In genomic region chr19:5713228-5713627, GRCh38 we compare ENCODE assay signal across 35 cellular contexts. TPM values are rescaled to one million over a fixed set of nuclear protein-coding genes. Genes with fewer than 3 reads are reported as not detected.
"Had no signal": no experiment of that assay in that cellular context is flagged by ENCODE, and none has a peak within 500 bp of the region (broad histone marks: within the 10 kb centered on the region; RNA-seq: fewer than 3 reads in every experiment).

No MANE protein-coding gene starts in this region.

- H3K27ac ChIP-seq: ascending aorta, cardiac muscle cell, VCaP had no signal

- H3K27me3 Mint-ChIP-seq: activated B cell treated with CpG ODN at 0.5 μM for 24 hours; activated CD4-positive, alpha-beta memory T cell treated with anti-CD3 and anti-CD28 coated beads for 36 hours; activated CD4-positive, alpha-beta T cell treated with anti-CD3 and anti-CD28 coated beads, Interleukin-2, amount 10 ng/mL, durations not matched to agents 24 days and 14 days; activated CD8-positive, alpha-beta T cell treated with anti-CD3 and anti-CD28 coated beads for 36 hours; activated naive CD4-positive, alpha-beta T cell treated with anti-CD3 and anti-CD28 coated beads, Interleukin-2, amount 10 ng/mL, durations not matched to agents 7 days and 5 days; activated naive CD4-positive, alpha-beta T cell treated with anti-CD3 and anti-CD28 coated beads, Interleukin-2, amount 50 U/mL, for 24 hours; activated naive CD8-positive, alpha-beta T cell; activated T-helper 17 cell treated with anti-CD3 and anti-CD28 coated beads, Interleukin-2, amount 50 U/mL, for 72 hours had no signal

- H3K4me3 Mint-ChIP-seq: activated B cell treated with CpG ODN at 0.5 μM for 24 hours; activated CD4-positive, alpha-beta memory T cell treated with anti-CD3 and anti-CD28 coated beads for 36 hours; activated CD4-positive, alpha-beta T cell treated with anti-CD3 and anti-CD28 coated beads, Interleukin-2, amount 10 ng/mL, durations not matched to agents 24 days and 14 days; activated CD8-positive, alpha-beta T cell treated with anti-CD3 and anti-CD28 coated beads for 36 hours; activated naive CD4-positive, alpha-beta T cell treated with anti-CD3 and anti-CD28 coated beads, Interleukin-2, amount 10 ng/mL, durations not matched to agents 7 days and 5 days; activated naive CD4-positive, alpha-beta T cell treated with anti-CD3 and anti-CD28 coated beads, Interleukin-2, amount 50 U/mL, for 24 hours; activated naive CD8-positive, alpha-beta T cell; activated T-cell treated with anti-CD3 and anti-CD28 coated beads, Interleukin-2, amount 50 U/mL, for 4 hours; activated T-cell treated with anti-CD3 and anti-CD28 coated beads, Interleukin-2, amount 50 U/mL, for 72 hours; activated T-helper 1 cell treated with anti-CD3 and anti-CD28 coated beads, Interleukin-12 subunit alpha, Interleukin-12 subunit beta, Interleukin-2, Interleukin-4 antibody, amounts not matched to agents 30 ng/mL and 10 ng/mL and 1 ng/mL, durations not matched to agents 14 hours and 24 hours and 36 hours; activated T-helper 17 cell treated with anti-CD3 and anti-CD28 coated beads, Interleukin-2, amount 50 U/mL, for 72 hours; brain; T-helper 1 cell treated with Interleukin-12 subunit alpha and Interleukin-12 subunit beta and Interleukin-4 antibody, amounts not matched to agents 30 μg/mL and 1 μg/mL, for 36 hours; T-helper 2 cell treated with Interferon-gamma antibody and Interleukin-4, amounts not matched to agents 5 μg/mL and 100 μg/mL, for 36 hours had no signal

- H3K27ac Mint-ChIP-seq: activated B cell treated with CpG ODN at 0.5 μM for 24 hours; activated CD8-positive, alpha-beta T cell treated with anti-CD3 and anti-CD28 coated beads for 36 hours; activated naive CD4-positive, alpha-beta T cell treated with anti-CD3 and anti-CD28 coated beads, Interleukin-2, amount 10 ng/mL, durations not matched to agents 7 days and 5 days; activated naive CD4-positive, alpha-beta T cell treated with anti-CD3 and anti-CD28 coated beads, Interleukin-2, amount 50 U/mL, for 24 hours; activated naive CD8-positive, alpha-beta T cell; activated T-cell treated with anti-CD3 and anti-CD28 coated beads, Interleukin-2, amount 50 U/mL, for 72 hours; activated T-helper 1 cell treated with anti-CD3 and anti-CD28 coated beads, Interleukin-12 subunit alpha, Interleukin-12 subunit beta, Interleukin-2, Interleukin-4 antibody, amounts not matched to agents 30 ng/mL and 10 ng/mL and 1 ng/mL, durations not matched to agents 14 hours and 24 hours and 36 hours; activated T-helper 17 cell treated with anti-CD3 and anti-CD28 coated beads, Interleukin-2, amount 50 U/mL, for 72 hours; T-helper 1 cell treated with Interleukin-12 subunit alpha and Interleukin-12 subunit beta and Interleukin-4 antibody, amounts not matched to agents 30 μg/mL and 1 μg/mL, for 36 hours; T-helper 2 cell treated with Interferon-gamma antibody and Interleukin-4, amounts not matched to agents 5 μg/mL and 100 μg/mL, for 36 hours had no signal

- H3K4me3 ChIP-seq: ascending aorta, cardiac muscle cell had no signal

- ATAC-seq: activated CD8-positive, alpha-beta T cell treated with anti-CD3 and anti-CD28 coated beads for 36 hours; activated T-cell treated with anti-CD3 and anti-CD28 coated beads, Interleukin-2, amount 50 U/mL, for 4 hours; activated T-cell treated with anti-CD3 and anti-CD28 coated beads, Interleukin-2, amount 50 U/mL, for 72 hours; activated T-helper 17 cell treated with anti-CD3 and anti-CD28 coated beads, Interleukin-2, amount 50 U/mL, for 72 hours had no signal

- H3K27me3 ChIP-seq: ascending aorta, cardiac muscle cell had no signal

- H3K9me3 ChIP-seq: ascending aorta had no signal

- DNase-seq: activated B cell treated with CpG ODN at 0.5 μM for 24 hours; activated CD4-positive, alpha-beta memory T cell treated with anti-CD3 and anti-CD28 coated beads for 36 hours; activated CD4-positive, alpha-beta T cell treated with anti-CD3 and anti-CD28 coated beads for 4 hours; activated CD4-positive, alpha-beta T cell treated with anti-CD3 and anti-CD28 coated beads, Interleukin-2, amount 10 ng/mL, durations not matched to agents 24 days and 14 days; activated CD4-positive, alpha-beta T cell treated with anti-CD3 and anti-CD28 coated beads, Interleukin-2, amount 50 U/mL, for 1 hour; activated CD4-positive, alpha-beta T cell treated with anti-CD3 and anti-CD28 coated beads, Interleukin-2, amount 50 U/mL, for 4 hours; activated CD4-positive, CD25-positive, alpha-beta regulatory T cell treated with anti-CD3 and anti-CD28 coated beads, Interleukin-2, amount 50 U/mL, for 72 hours; activated CD8-positive, alpha-beta memory T cell treated with anti-CD3 and anti-CD28 coated beads, Interleukin-2, amount 50 U/mL, for 4 hours; activated CD8-positive, alpha-beta T cell treated with anti-CD3 and anti-CD28 coated beads for 36 hours; activated gamma-delta T cell; activated naive CD4-positive, alpha-beta T cell treated with anti-CD3 and anti-CD28 coated beads, Interleukin-2, amount 10 ng/mL, durations not matched to agents 7 days and 5 days; activated naive CD4-positive, alpha-beta T cell treated with Interleukin-2 at 50 U/mL for 16 hours; activated T-cell treated with anti-CD3 and anti-CD28 coated beads for 4 hours; activated T-cell treated with anti-CD3 and anti-CD28 coated beads, Interleukin-2, amount 50 U/mL, for 1 hour; activated T-cell treated with anti-CD3 and anti-CD28 coated beads, Interleukin-2, amount 50 U/mL, for 4 hours; activated T-cell treated with anti-CD3 and anti-CD28 coated beads, Interleukin-2, amount 50 U/mL, for 72 hours; amygdala; anterior cingulate cortex; caudate nucleus; SW 1271; T-helper 1 cell; T-helper 2 cell; T-helper 9 cell had no signal

- H3K9me3 Mint-ChIP-seq: activated B cell treated with CpG ODN at 0.5 μM for 24 hours; activated CD4-positive, alpha-beta memory T cell treated with anti-CD3 and anti-CD28 coated beads for 36 hours; activated CD4-positive, alpha-beta T cell treated with anti-CD3 and anti-CD28 coated beads, Interleukin-2, amount 10 ng/mL, durations not matched to agents 24 days and 14 days; activated CD8-positive, alpha-beta T cell treated with anti-CD3 and anti-CD28 coated beads for 36 hours; activated naive CD4-positive, alpha-beta T cell treated with anti-CD3 and anti-CD28 coated beads, Interleukin-2, amount 10 ng/mL, durations not matched to agents 7 days and 5 days; activated naive CD4-positive, alpha-beta T cell treated with anti-CD3 and anti-CD28 coated beads, Interleukin-2, amount 50 U/mL, for 24 hours; activated T-cell treated with anti-CD3 and anti-CD28 coated beads, Interleukin-2, amount 50 U/mL, for 4 hours; activated T-cell treated with anti-CD3 and anti-CD28 coated beads, Interleukin-2, amount 50 U/mL, for 72 hours; activated T-helper 1 cell treated with anti-CD3 and anti-CD28 coated beads, Interleukin-12 subunit alpha, Interleukin-12 subunit beta, Interleukin-2, Interleukin-4 antibody, amounts not matched to agents 30 ng/mL and 10 ng/mL and 1 ng/mL, durations not matched to agents 14 hours and 24 hours and 36 hours; activated T-helper 17 cell treated with anti-CD3 and anti-CD28 coated beads, Interleukin-2, amount 50 U/mL, for 72 hours; brain; T-helper 1 cell treated with Interleukin-12 subunit alpha and Interleukin-12 subunit beta and Interleukin-4 antibody, amounts not matched to agents 30 μg/mL and 1 μg/mL, for 36 hours; T-helper 2 cell treated with Interferon-gamma antibody and Interleukin-4, amounts not matched to agents 5 μg/mL and 100 μg/mL, for 36 hours had no signal

RNA-seq across cellular contexts. Expression of gene CATSPERD, which starts 7.2 kb away (rescaled TPM):
- total RNA-seq: activated B cell treated with CpG ODN at 0.5 μM for 24 hours; activated CD4-positive, alpha-beta memory T cell treated with anti-CD3 and anti-CD28 coated beads for 36 hours; activated CD4-positive, alpha-beta T cell treated with anti-CD3 and anti-CD28 coated beads, Interleukin-2, amount 10 ng/mL, durations not matched to agents 24 days and 14 days; activated CD8-positive, alpha-beta memory T cell treated with anti-CD3 and anti-CD28 coated beads for 36 hours; activated CD8-positive, alpha-beta T cell treated with anti-CD3 and anti-CD28 coated beads for 36 hours; activated T-cell treated with anti-CD3 and anti-CD28 coated beads, Interleukin-2, amount 50 U/mL, for 4 hours; activated T-cell treated with anti-CD3 and anti-CD28 coated beads, Interleukin-2, amount 50 U/mL, for 72 hours; activated T-helper 1 cell treated with anti-CD3 and anti-CD28 coated beads, Interleukin-12 subunit alpha, Interleukin-12 subunit beta, Interleukin-2, Interleukin-4 antibody, amounts not matched to agents 30 ng/mL and 10 ng/mL and 1 ng/mL, durations not matched to agents 14 hours and 24 hours and 36 hours; activated T-helper 17 cell treated with anti-CD3 and anti-CD28 coated beads, Interleukin-2, amount 50 U/mL, for 72 hours; ascending aorta; bronchial epithelial cell; cardiac muscle cell had no signal
